21 cellular contexts compared by ENCODE assay signal in the genomic region with DNA sequence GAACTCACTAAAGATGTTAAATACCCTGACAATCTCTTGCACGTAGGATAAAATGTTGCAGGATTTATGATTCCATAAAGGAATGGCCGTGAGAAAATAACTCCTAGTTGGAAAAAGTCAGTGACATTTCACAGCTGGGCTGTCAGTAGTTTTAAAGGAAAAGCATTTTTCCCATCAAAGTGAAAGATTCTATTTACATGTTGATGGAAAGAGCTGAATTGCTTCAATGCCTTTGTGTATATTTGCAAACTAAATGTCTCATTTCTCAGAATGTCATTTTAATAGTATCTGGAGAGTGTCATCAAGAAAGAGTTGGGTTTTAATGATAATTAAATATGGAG. TPM values are rescaled to one million over a fixed set of nuclear protein-coding genes. Genes with fewer than 3 reads are reported as not detected.
A peak's percentile ranks its signal among the peaks of the same experiment; 100 is the strongest.
DNase-seq lines count a peak whose midpoint lies in the region; ATAC-seq and TF ChIP-seq lines count a peak whose summit lies in the region.
"Had no signal": no experiment of that assay in that cellular context is flagged by ENCODE, and none has a peak within 500 bp of the region (broad histone marks: within the 10 kb centered on the region; RNA-seq: fewer than 3 reads in every experiment).

No MANE protein-coding gene starts in this region.

- peaks cover 58% of the 10 kb centered on the region for H3K4me1 ChIP-seq in vagina
- H3K4me1 ChIP-seq: SJCRH30 had no signal

- H3K36me3 ChIP-seq in vagina = no peaks in the 10 kb centered on the region
- H3K36me3 ChIP-seq: SJCRH30 had no signal

- TF ChIP-seq CTCF in activated CD8-positive, alpha-beta T cell treated with anti-CD3 and anti-CD28 coated beads for 36 hours (IDR thresholded peaks at IDR 0.05) = no peak
- no peak for TF ChIP-seq CTCF in natural killer cell (IDR thresholded peaks at IDR 0.05)
- TF ChIP-seq CTCF in vagina (IDR thresholded peaks at IDR 0.05) = no peak

- CTCF ChIA-PET in activated CD8-positive, alpha-beta T cell treated with anti-CD3 and anti-CD28 coated beads for 36 hours (lab: Charles Lee) = interaction anchor here (0.9 to 1.3 kb wide), 4 partner anchors 11 to 95 kb away, joined by 3 to 4 read pairs (median 3); no protein-coding TSS in a partner anchor

- no peaks in the 10 kb centered on the region for H3K9me3 Mint-ChIP-seq in activated naive CD8-positive, alpha-beta T cell treated with anti-CD3 and anti-CD28 coated beads, Interleukin-2, amount 10 ng/mL, durations not matched to agents 7 days and 5 days
- no peaks in the 10 kb centered on the region for H3K9me3 Mint-ChIP-seq in activated naive CD8-positive, alpha-beta T cell treated with anti-CD3 and anti-CD28 coated beads for 36 hours
- H3K9me3 Mint-ChIP-seq in activated CD8-positive, alpha-beta T cell treated with anti-CD3 and anti-CD28 coated beads for 36 hours = no peaks in the 10 kb centered on the region
- H3K9me3 Mint-ChIP-seq in natural killer cell = no peaks in the 10 kb centered on the region
- H3K9me3 Mint-ChIP-seq: activated naive CD4-positive, alpha-beta T cell treated with anti-CD3 and anti-CD28 coated beads, Interleukin-2, amount 50 U/mL, for 72 hours had no signal

- no peak overlapping the region for H3K4me3 ChIP-seq in vagina
- H3K4me3 ChIP-seq: coronary artery, GM12878, heart left ventricle, SJCRH30 had no signal

- no peak for DNase-seq in activated naive CD8-positive, alpha-beta T cell treated with anti-CD3 and anti-CD28 coated beads, Interleukin-2, amount 10 ng/mL, durations not matched to agents 7 days and 5 days
- DNase-seq in activated naive CD8-positive, alpha-beta T cell treated with anti-CD3 and anti-CD28 coated beads for 36 hours = no peak
- DNase-seq in activated CD8-positive, alpha-beta T cell treated with anti-CD3 and anti-CD28 coated beads for 36 hours = no peak
- no peak for DNase-seq in natural killer cell
- DNase-seq in vagina (ENCODE audit: extremely low spot score in 2 of 2) = no peak
- no peak for DNase-seq in cerebellar nuclear complex (lab: John Stamatoyannopoulos, UW)
- DNase-seq in OCI-M1 (lab: John Stamatoyannopoulos, UW) = no peak
- DNase-seq: activated CD4-positive, alpha-beta T cell treated with anti-CD3 and anti-CD28 coated beads, Interleukin-2, amount 50 U/mL, for 4 hours; DMS53; heart left ventricle; NCI-H2029; NCI-H226; NCI-H82; occipital lobe; SJCRH30; stimulated activated CD4-positive, alpha-beta T cell treated with anti-CD3 and anti-CD28 coated beads, Interleukin-12 subunit alpha, Interleukin-12 subunit beta, amount 100 ng/mL, for 4 hours had no signal

- H3K4me1 Mint-ChIP-seq in activated naive CD8-positive, alpha-beta T cell treated with anti-CD3 and anti-CD28 coated beads, Interleukin-2, amount 10 ng/mL, durations not matched to agents 7 days and 5 days = peaks cover 72% of the 10 kb centered on the region
- H3K4me1 Mint-ChIP-seq in activated naive CD8-positive, alpha-beta T cell treated with anti-CD3 and anti-CD28 coated beads for 36 hours = peaks cover 63% of the 10 kb centered on the region
- peaks cover 85% of the 10 kb centered on the region for H3K4me1 Mint-ChIP-seq in activated CD8-positive, alpha-beta T cell treated with anti-CD3 and anti-CD28 coated beads for 36 hours (ENCODE audit: low read depth)
- H3K4me1 Mint-ChIP-seq in natural killer cell = peaks cover 94 to 95% of the 10 kb centered on the region in 2 donors

- intact Hi-C loops in activated CD8-positive, alpha-beta T cell treated with anti-CD3 and anti-CD28 coated beads for 36 hours (cut with micrococcal nuclease) = no loop called here
- intact Hi-C loops in natural killer cell (cut with micrococcal nuclease) (no loop called here), vagina (cut with DNase I) (no loop called here)

- POLR2A ChIA-PET in activated naive CD8-positive, alpha-beta T cell treated with anti-CD3 and anti-CD28 coated beads, Interleukin-2, amount 10 ng/mL, durations not matched to agents 7 days and 5 days (lab: Charles Lee) = no interaction called here
- POLR2A ChIA-PET in activated CD8-positive, alpha-beta T cell treated with anti-CD3 and anti-CD28 coated beads for 36 hours (lab: Charles Lee) = interaction anchor here (0.8 to 20.2 kb wide), 4 partner anchors 24 to 31 kb away, joined by 3 to 337 read pairs (median 6); a partner anchor contains a TSS

- H3K9me3 ChIP-seq in vagina = no peaks in the 10 kb centered on the region
- H3K9me3 ChIP-seq: heart left ventricle, SJCRH30 had no signal

- peak overlapping the region; percentile 77 for H3K27ac Mint-ChIP-seq in activated naive CD8-positive, alpha-beta T cell treated with anti-CD3 and anti-CD28 coated beads, Interleukin-2, amount 10 ng/mL, durations not matched to agents 7 days and 5 days
- H3K27ac Mint-ChIP-seq in activated naive CD8-positive, alpha-beta T cell treated with anti-CD3 and anti-CD28 coated beads for 36 hours = no peak overlapping the region
- peak overlapping the region; percentile 73 for H3K27ac Mint-ChIP-seq in activated CD8-positive, alpha-beta T cell treated with anti-CD3 and anti-CD28 coated beads for 36 hours
- peak overlapping the region; percentile 87 to 94 for H3K27ac Mint-ChIP-seq in natural killer cell

- H3K27me3 Mint-ChIP-seq in activated naive CD8-positive, alpha-beta T cell treated with anti-CD3 and anti-CD28 coated beads, Interleukin-2, amount 10 ng/mL, durations not matched to agents 7 days and 5 days = no peaks in the 10 kb centered on the region
- H3K27me3 Mint-ChIP-seq in activated naive CD8-positive, alpha-beta T cell treated with anti-CD3 and anti-CD28 coated beads for 36 hours = no peaks in the 10 kb centered on the region
- no peaks in the 10 kb centered on the region for H3K27me3 Mint-ChIP-seq in activated CD8-positive, alpha-beta T cell treated with anti-CD3 and anti-CD28 coated beads for 36 hours
- H3K27me3 Mint-ChIP-seq in natural killer cell (ENCODE audit: low read depth in 2 of 2) = no peaks in the 10 kb centered on the region

- peak overlapping the region; percentile 58 for H3K27ac ChIP-seq in vagina
- H3K27ac ChIP-seq: C4-2B, coronary artery, SJCRH30 had no signal

- H3K27me3 ChIP-seq in vagina = no peaks in the 10 kb centered on the region
- H3K27me3 ChIP-seq: heart left ventricle, SJCRH30 had no signal

- H3K36me3 Mint-ChIP-seq in activated naive CD8-positive, alpha-beta T cell treated with anti-CD3 and anti-CD28 coated beads, Interleukin-2, amount 10 ng/mL, durations not matched to agents 7 days and 5 days = peaks cover 42% of the 10 kb centered on the region
- peaks cover 55% of the 10 kb centered on the region for H3K36me3 Mint-ChIP-seq in activated naive CD8-positive, alpha-beta T cell treated with anti-CD3 and anti-CD28 coated beads for 36 hours
- H3K36me3 Mint-ChIP-seq in activated CD8-positive, alpha-beta T cell treated with anti-CD3 and anti-CD28 coated beads for 36 hours (ENCODE audit: low read depth) = peaks cover 55% of the 10 kb centered on the region
- peaks cover 8% of the 10 kb centered on the region for H3K36me3 Mint-ChIP-seq in natural killer cell

- peak overlapping the region; percentile 56 for H3K4me3 Mint-ChIP-seq in activated naive CD8-positive, alpha-beta T cell treated with anti-CD3 and anti-CD28 coated beads, Interleukin-2, amount 10 ng/mL, durations not matched to agents 7 days and 5 days
- no peak overlapping the region for H3K4me3 Mint-ChIP-seq in activated naive CD8-positive, alpha-beta T cell treated with anti-CD3 and anti-CD28 coated beads for 36 hours
- no peak overlapping the region for H3K4me3 Mint-ChIP-seq in activated CD8-positive, alpha-beta T cell treated with anti-CD3 and anti-CD28 coated beads for 36 hours
- peak overlapping the region; percentile 81 for H3K4me3 Mint-ChIP-seq in natural killer cell

- no peak for TF ChIP-seq POLR2A in vagina (IDR thresholded peaks at IDR 0.05)

- no peak for ATAC-seq in activated naive CD8-positive, alpha-beta T cell treated with anti-CD3 and anti-CD28 coated beads, Interleukin-2, amount 10 ng/mL, durations not matched to agents 7 days and 5 days (ENCODE audit: low read depth)
- no peak for ATAC-seq in activated CD8-positive, alpha-beta T cell treated with anti-CD3 and anti-CD28 coated beads for 36 hours
- no peak for ATAC-seq in natural killer cell
- ATAC-seq in HG02870 (IDR thresholded peaks at IDR 0.05; ENCODE audit: unreplicated experiment) = no peak
- ATAC-seq: activated naive CD4-positive, alpha-beta T cell treated with anti-CD3 and anti-CD28 coated beads, Interleukin-2, amount 50 U/mL, for 72 hours; GM12878; heart left ventricle had no signal

RNA-seq across cellular contexts. Expression of a gene that starts 36.6 kb away (rescaled TPM):
- 100 to 1,000 TPM; 138 to 148 TPM for total RNA-seq in activated naive CD8-positive, alpha-beta T cell treated with anti-CD3 and anti-CD28 coated beads, Interleukin-2, amount 10 ng/mL, durations not matched to agents 7 days and 5 days
- 10 to 100 TPM; 41.2 to 45.9 TPM for total RNA-seq in activated naive CD8-positive, alpha-beta T cell treated with anti-CD3 and anti-CD28 coated beads for 36 hours
- 10 to 100 TPM; 39.9 to 41.5 TPM for total RNA-seq in activated CD8-positive, alpha-beta T cell treated with anti-CD3 and anti-CD28 coated beads for 36 hours
- 100 to 1,000 TPM; 183 to 344 (median 325) TPM for total RNA-seq in natural killer cell
- total RNA-seq in vagina = 33.6 TPM

Comparison
In these comparisons a context has a peak if more than half of its experiments do, and no peak if none do; other contexts are left out.
1. H3K4me3 Mint-ChIP-seq: peak in activated naive CD8-positive, alpha-beta T cell treated with anti-CD3 and anti-CD28 coated beads, Interleukin-2, amount 10 ng/mL, durations not matched to agents 7 days and 5 days (single experiment) and natural killer cell (single experiment); none in activated naive CD8-positive, alpha-beta T cell treated with anti-CD3 and anti-CD28 coated beads for 36 hours (single experiment) and activated CD8-positive, alpha-beta T cell treated with anti-CD3 and anti-CD28 coated beads for 36 hours (single experiment).